25 cellular contexts compared by ENCODE assay signal in genomic region chr9:120622790-120623189, GRCh38.
"Had no signal": no experiment of that assay in that cellular context is flagged by ENCODE, and none has a peak within 500 bp of the region (broad histone marks: within the 10 kb centered on the region; RNA-seq: fewer than 3 reads in every experiment).

No MANE protein-coding gene starts in this region.

- H3K4me3 ChIP-seq: MG63, SJSA1 had no signal

- FAIRE-seq: RCC 7860 had no signal

- DNase-seq: MG63, NCI-H1092, NCI-H1105 treated with DMSO at 0.1 percent for 48 hours, NCI-H1417 treated with DMSO at 0.1 percent for 48 hours, NCI-H146, NCI-H1694 treated with DMSO at 0.1 percent for 48 hours, NCI-H1930, NCI-H2081, NCI-H2107, NCI-H2171, NCI-H226, NCI-H446, NCI-H510A, NCI-H524 treated with DMSO at 0.1 percent for 48 hours, NCI-H69, NCI-H774, Right ventricle myocardium superior, RPMI8226, SIG-M5, SK-N-SH, SW 1271, T-cell had no signal

- ATAC-seq: T-cell had no signal

- H3K27me3 ChIP-seq: MG63, SJSA1 had no signal

- H3K9me3 ChIP-seq: MG63, SJSA1, SK-N-SH had no signal

- H3K4me2 ChIP-seq: KMS-11, SK-N-SH had no signal

- H3K9ac ChIP-seq: KMS-11, SK-N-SH had no signal

- H3K36me3 ChIP-seq: MG63, SJSA1 had no signal

- H3K9me2 ChIP-seq: SK-N-SH had no signal

- H3K27ac ChIP-seq: KMS-11, SJSA1 had no signal

- H3K4me1 ChIP-seq: SJSA1 had no signal
